In the genomic region with DNA sequence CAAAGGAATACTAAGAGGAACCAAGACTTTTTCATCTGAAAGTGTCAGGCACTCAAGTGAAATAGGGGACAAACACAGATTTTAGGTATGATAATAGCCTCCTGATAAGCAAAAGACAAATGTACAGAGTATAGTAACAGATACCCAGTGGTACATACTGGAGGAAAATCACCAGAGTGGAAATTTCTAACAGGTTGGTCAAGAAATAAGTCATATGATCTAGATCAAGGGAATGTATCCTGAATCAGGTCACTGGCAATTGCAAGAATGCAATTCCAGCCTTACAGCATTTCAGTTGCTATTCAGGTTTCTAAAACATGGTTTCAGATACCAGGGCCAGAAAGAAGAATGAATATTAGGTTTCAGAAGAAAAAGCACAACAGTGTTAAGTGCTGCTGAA, we compare ENCODE assay signal across 21 cellular contexts.
"Had no signal": no experiment of that assay in that cellular context is flagged by ENCODE, and none has a peak within 500 bp of the region (broad histone marks: within the 10 kb centered on the region; RNA-seq: fewer than 3 reads in every experiment).

No MANE protein-coding gene starts in this region.

- H3K4me3 Mint-ChIP-seq: immature natural killer cell; naive thymus-derived CD8-positive, alpha-beta T cell had no signal

- H3K36me3 Mint-ChIP-seq: immature natural killer cell; naive thymus-derived CD8-positive, alpha-beta T cell had no signal

- H3K4me3 ChIP-seq: colonic mucosa, lung, right atrium auricular region, sigmoid colon, stomach, upper lobe of left lung, uterus had no signal

- H3K27me3 ChIP-seq: colonic mucosa, foreskin keratinocyte, neutrophil, right atrium auricular region, sigmoid colon, upper lobe of left lung, uterus had no signal

- H3K9me3 ChIP-seq: colonic mucosa, neutrophil, right atrium auricular region, sigmoid colon, stomach, upper lobe of left lung, uterus had no signal

- DNase-seq: colonic mucosa; dermis blood vessel endothelial cell; erythroblast; foreskin keratinocyte; immature natural killer cell; left cardiac atrium; left ventricle myocardium superior; mesendoderm; naive thymus-derived CD8-positive, alpha-beta T cell; posterior cingulate gyrus; sigmoid colon; small intestine; stimulated activated CD4-positive, alpha-beta T cell treated with anti-CD3 and anti-CD28 coated beads, Interleukin-12 subunit alpha, Interleukin-12 subunit beta, amount 100 ng/mL, for 4 hours; stimulated activated naive CD4-positive, alpha-beta T cell; stomach; substantia nigra; upper lobe of left lung; uterus had no signal

- H3K27ac ChIP-seq: colonic mucosa, foreskin keratinocyte, neutrophil, right atrium auricular region, sigmoid colon, stomach, upper lobe of left lung, uterus had no signal

- H3K4me1 ChIP-seq: colonic mucosa, foreskin keratinocyte, right atrium auricular region, upper lobe of left lung, uterus had no signal

- H3K9me3 Mint-ChIP-seq: immature natural killer cell; naive thymus-derived CD8-positive, alpha-beta T cell had no signal

- H3K27ac Mint-ChIP-seq: immature natural killer cell; naive thymus-derived CD8-positive, alpha-beta T cell had no signal

- H3K4me1 Mint-ChIP-seq: immature natural killer cell; naive thymus-derived CD8-positive, alpha-beta T cell had no signal

- H3K36me3 ChIP-seq: colonic mucosa, neutrophil, right atrium auricular region, sigmoid colon, stomach, upper lobe of left lung, uterus had no signal
